Comparison of ENCODE assay signal across 23 cellular contexts in the genomic region with DNA sequence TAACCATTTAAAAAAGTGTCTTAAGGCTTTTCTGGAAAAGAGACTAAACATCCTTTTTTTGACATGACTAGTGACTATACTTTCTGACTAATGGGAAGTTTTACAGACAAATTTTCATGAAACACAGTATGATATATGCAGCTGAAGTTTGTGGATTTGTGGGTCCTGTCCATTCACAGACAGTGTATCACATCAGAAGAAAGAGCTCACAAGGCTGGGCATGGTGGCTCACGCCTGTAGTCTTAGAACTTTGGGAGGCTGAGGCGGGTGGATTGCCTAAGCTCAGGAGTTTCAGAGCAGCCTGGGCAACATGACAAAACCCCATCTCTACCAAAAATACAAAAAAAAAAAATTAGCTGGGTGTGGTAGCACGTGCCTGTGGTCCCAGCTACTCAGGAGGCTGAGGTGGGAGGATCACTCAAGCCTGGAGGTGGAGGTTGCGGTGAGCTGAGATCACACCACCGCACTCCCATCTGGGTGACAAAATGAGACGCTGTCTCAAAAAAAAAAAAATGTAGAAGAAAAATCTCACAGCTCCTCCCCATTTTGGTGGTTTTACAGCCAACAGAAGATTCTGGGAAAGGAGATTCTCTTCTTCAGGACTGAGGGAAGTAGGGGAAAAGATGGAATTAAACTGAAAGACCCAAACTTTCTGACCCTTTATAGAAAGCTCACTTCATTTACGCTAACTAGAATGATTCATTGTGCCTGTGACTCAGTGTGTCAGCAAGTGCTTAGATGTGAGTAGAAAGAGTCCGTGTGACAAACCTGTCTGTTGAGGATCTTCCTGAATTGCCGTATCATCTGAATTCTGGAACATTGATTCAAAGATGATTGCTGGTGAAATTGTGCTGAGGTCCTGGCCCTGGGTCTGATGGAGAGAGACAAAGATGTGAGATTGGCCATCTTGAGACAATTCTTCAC. TPM values are rescaled to one million over a fixed set of nuclear protein-coding genes. Genes with fewer than 3 reads are reported as not detected.
DNase-seq lines count a peak whose midpoint lies in the region; ATAC-seq and TF ChIP-seq lines count a peak whose summit lies in the region.
"Had no signal": no experiment of that assay in that cellular context is flagged by ENCODE, and none has a peak within 500 bp of the region (broad histone marks: within the 10 kb centered on the region; RNA-seq: fewer than 3 reads in every experiment).

No MANE protein-coding gene starts in this region.

- no peaks in the 10 kb centered on the region for H3K36me3 ChIP-seq in uterus

- DNase-seq in EH (ENCODE audit: low read depth) (peak; percentile 9), HFFc6 (no peak), foreskin keratinocyte (peak in 1 of 2 donors; percentile 15), uterus (no peak), HuH-7.5 (ENCODE audit: low spot score) (no peak), SW480 (ENCODE audit: low spot score) (no peak)
- DNase-seq: activated effector memory CD4-positive, alpha-beta T cell treated with Interleukin-2 at 50 U/mL for 16 hours; DND-41; dorsolateral prefrontal cortex; islet precursor cell; naive B cell; NCI-H187; NCI-H446; small intestine; stimulated activated CD4-positive, alpha-beta T cell treated with anti-CD3 and anti-CD28 coated beads, Interleukin-4, amount 100 ng/mL, for 4 hours had no signal

- H3K27me3 Mint-ChIP-seq in HFFc6 (ENCODE audit: insufficient read depth), result peaks cover 2% of the 10 kb centered on the region
- no peaks in the 10 kb centered on the region for H3K27me3 Mint-ChIP-seq in activated naive CD4-positive, alpha-beta T cell treated with anti-CD3 and anti-CD28 coated beads, Interleukin-2, amount 50 U/mL, for 24 hours
- H3K27me3 Mint-ChIP-seq: brain, memory B cell, naive B cell had no signal

- H3K27me3 ChIP-seq in foreskin keratinocyte (no peaks in the 10 kb centered on the region), uterus (no peaks in the 10 kb centered on the region)
- H3K27me3 ChIP-seq: dorsolateral prefrontal cortex, suprapubic skin had no signal

- no peaks in the 10 kb centered on the region for H3K9me3 Mint-ChIP-seq in HFFc6
- H3K9me3 Mint-ChIP-seq in activated naive CD4-positive, alpha-beta T cell treated with anti-CD3 and anti-CD28 coated beads, Interleukin-2, amount 50 U/mL, for 24 hours, result no peaks in the 10 kb centered on the region
- H3K9me3 Mint-ChIP-seq: brain, memory B cell, naive B cell had no signal

- peak; percentile 35 for ATAC-seq in foreskin keratinocyte

- no peak for TF ChIP-seq CTCF in HFFc6 (IDR thresholded peaks at IDR 0.05)
- no peak for TF ChIP-seq CTCF in foreskin keratinocyte (conservative IDR thresholded peaks at IDR 0.05)
- no peak for TF ChIP-seq CTCF in uterus (IDR thresholded peaks at IDR 0.05)

- H3K27ac ChIP-seq in foreskin keratinocyte (no peak overlapping the region), uterus (no peak overlapping the region)
- H3K27ac ChIP-seq: HL-60, prostate gland, RWPE1, suprapubic skin had no signal

- TF ChIP-seq POLR2A in uterus (IDR thresholded peaks at IDR 0.05), result no peak

- intact Hi-C loops in uterus (cut with DNase I; ENCODE audit: low total_unique reads), result no loop called here

- H3K4me3 Mint-ChIP-seq in HFFc6, result no peak overlapping the region
- H3K4me3 Mint-ChIP-seq in activated naive CD4-positive, alpha-beta T cell treated with anti-CD3 and anti-CD28 coated beads, Interleukin-2, amount 50 U/mL, for 24 hours, result peak overlapping the region; percentile 47
- H3K4me3 Mint-ChIP-seq: brain, memory B cell, naive B cell had no signal

- no peaks in the 10 kb centered on the region for H3K9me3 ChIP-seq in uterus
- H3K9me3 ChIP-seq: prostate gland, suprapubic skin had no signal

- H3K4me1 ChIP-seq in foreskin keratinocyte, result no peaks in the 10 kb centered on the region
- H3K4me1 ChIP-seq in uterus, result no peaks in the 10 kb centered on the region
- H3K4me1 ChIP-seq: prostate gland, suprapubic skin had no signal

- no peak overlapping the region for H3K4me3 ChIP-seq in uterus
- H3K4me3 ChIP-seq: dorsolateral prefrontal cortex, prostate gland, suprapubic skin had no signal

- H3K27ac Mint-ChIP-seq in HFFc6, result peak overlapping the region; percentile 54
- peak overlapping the region; percentile 81 for H3K27ac Mint-ChIP-seq in activated naive CD4-positive, alpha-beta T cell treated with anti-CD3 and anti-CD28 coated beads, Interleukin-2, amount 50 U/mL, for 24 hours
- H3K27ac Mint-ChIP-seq: brain had no signal

- H3K4me1 Mint-ChIP-seq in HFFc6 (ENCODE audit: low read depth), result peaks cover 9% of the 10 kb centered on the region
- peaks cover 16% of the 10 kb centered on the region for H3K4me1 Mint-ChIP-seq in activated naive CD4-positive, alpha-beta T cell treated with anti-CD3 and anti-CD28 coated beads, Interleukin-2, amount 50 U/mL, for 24 hours
- H3K4me1 Mint-ChIP-seq: brain had no signal

- H3K36me3 Mint-ChIP-seq in HFFc6 (ENCODE audit: low read depth), result peaks cover 34% of the 10 kb centered on the region
- peaks cover 17% of the 10 kb centered on the region for H3K36me3 Mint-ChIP-seq in activated naive CD4-positive, alpha-beta T cell treated with anti-CD3 and anti-CD28 coated beads, Interleukin-2, amount 50 U/mL, for 24 hours

RNA-seq across cellular contexts. Expression of a gene that starts 15.2 kb away (rescaled TPM):
- 10 to 100 TPM; 17.5 to 22.7 (median 20.4) TPM for total RNA-seq in HFFc6 (2021; fragmentation: NEBNext Ultra II Directional; extraction: Animal tissue kit (Norgen Biotek cat#: 25700))
- total RNA-seq in foreskin keratinocyte (22.6 and 24.4 TPM in 2 replicates), uterus (10 to 100 TPM in 3 of 4 donors, 1 to 10 TPM in 1; 8.5 to 12.0 (median 10.5) TPM)
- 21.8 and 25.1 TPM in 2 replicates for polyA plus RNA-seq in foreskin keratinocyte

RNA-seq across cellular contexts. Expression of a gene that starts 15.6 kb away (rescaled TPM):
- 10 to 100 TPM; 60.6 to 97.1 (median 68.2) TPM for total RNA-seq in HFFc6 (2021; fragmentation: NEBNext Ultra II Directional; extraction: Animal tissue kit (Norgen Biotek cat#: 25700))
- 42.5 and 49.3 TPM in 2 replicates for total RNA-seq in foreskin keratinocyte
- polyA plus RNA-seq in foreskin keratinocyte, result 86.8 and 92.8 TPM in 2 replicates
- total RNA-seq in uterus, result 10 to 100 TPM; 15.4 to 25.6 (median 20.1) TPM

RNA-seq across cellular contexts. Expression of a gene that starts 29.6 kb away (rescaled TPM):
- 10 to 100 TPM in 3 of 6 experiments, 1 to 10 TPM in 3; 9.5 to 11.1 (median 9.9) TPM for total RNA-seq in HFFc6 (2021; fragmentation: NEBNext Ultra II Directional; extraction: Animal tissue kit (Norgen Biotek cat#: 25700))
- total RNA-seq in foreskin keratinocyte (0.39 and 0.41 TPM in 2 replicates), uterus (1 to 10 TPM in 2 of 4 donors, not detected in 2; 1.8 to 2.6 TPM)
- polyA plus RNA-seq in foreskin keratinocyte, result 0.29 and 0.30 TPM in 2 replicates

RNA-seq across cellular contexts. Expression of a gene that starts 36.2 kb away (rescaled TPM):
- total RNA-seq in HFFc6 (2021; fragmentation: NEBNext Ultra II Directional; extraction: Animal tissue kit (Norgen Biotek cat#: 25700)), result 10 to 100 TPM; 20.2 to 24.4 (median 22.2) TPM
- 7.9 and 8.6 TPM in 2 replicates for total RNA-seq in foreskin keratinocyte
- polyA plus RNA-seq in foreskin keratinocyte, result 1.9 and 2.2 TPM in 2 replicates
- 10 to 100 TPM in 1 of 4 donors, 1 to 10 TPM in 3; 1.5 to 20.5 (median 4.8) TPM for total RNA-seq in uterus

RNA-seq across cellular contexts. Expression of a gene that starts 58.3 kb away (rescaled TPM):
- not detected for total RNA-seq in HFFc6 (2021; fragmentation: NEBNext Ultra II Directional; extraction: Animal tissue kit (Norgen Biotek cat#: 25700))
- total RNA-seq in foreskin keratinocyte, result not detected in 2 replicates
- not detected in 2 replicates for polyA plus RNA-seq in foreskin keratinocyte
- under 1 TPM in 2 of 4 donors, not detected in 2; 0.41 to 0.67 TPM for total RNA-seq in uterus
- polyA plus RNA-seq: fibroblast of lung had no signal
